In genomic region chr12:46150735-46151134, GRCh38 we compare ENCODE assay signal across 18 cellular contexts.
DNase-seq lines count a peak whose midpoint lies in the region; ATAC-seq and TF ChIP-seq lines count a peak whose summit lies in the region.
"Had no signal": no experiment of that assay in that cellular context is flagged by ENCODE, and none has a peak within 500 bp of the region (broad histone marks: within the 10 kb centered on the region; RNA-seq: fewer than 3 reads in every experiment).

No MANE protein-coding gene starts in this region.

- H3K27me3 ChIP-seq in SJCRH30: no peaks in the 10 kb centered on the region
- H3K27me3 ChIP-seq in neural progenitor cell: no peaks in the 10 kb centered on the region
- H3K27me3 ChIP-seq in stomach: no peaks in the 10 kb centered on the region

- H3K27ac ChIP-seq in C4-2B (peak overlapping the region; percentile 28; the same call in 1 of the 2 replicates), SJCRH30 (peak overlapping the region; percentile 18), neural progenitor cell (peak overlapping the region; percentile 38), stomach (no peak overlapping the region)

- no peak overlapping the region for H3K9ac ChIP-seq in neural progenitor cell

- H3K36me3 Mint-ChIP-seq in endothelial cell (ENCODE audit: low read depth, unreplicated experiment) (no peaks in the 10 kb centered on the region), neural progenitor cell (no peaks in the 10 kb centered on the region), T-cell (no peaks in the 10 kb centered on the region)
- H3K36me3 Mint-ChIP-seq: CD8-positive, alpha-beta T cell had no signal

- no peak for TF ChIP-seq POLR2A in stomach (IDR thresholded peaks at IDR 0.05)

- no peak for TF ChIP-seq EP300 in stomach (IDR thresholded peaks at IDR 0.05)

- H4K20me1 ChIP-seq in neural progenitor cell (ENCODE audit: low read depth): no peaks in the 10 kb centered on the region

- H3K4me1 ChIP-seq in SJCRH30: peaks cover 45% of the 10 kb centered on the region
- H3K4me1 ChIP-seq in neural progenitor cell: peaks cover 13% of the 10 kb centered on the region
- H3K4me1 ChIP-seq in stomach: peaks cover 0 to 18% (median 6%) of the 10 kb centered on the region in 4 donors

- H3K9me3 ChIP-seq in SJCRH30 (replicated peaks) (no peaks in the 10 kb centered on the region), neural progenitor cell (ENCODE audit: low read depth) (no peaks in the 10 kb centered on the region), stomach (no peaks in the 10 kb centered on the region)

- ATAC-seq in T-cell (replicated peaks in 1 of 4): no peak
- ATAC-seq: CD8-positive, alpha-beta T cell had no signal

- H2AFZ ChIP-seq in neural progenitor cell (replicated peaks): peak overlapping the region; percentile 40

- DNase-seq in SJCRH30 (peak; percentile 54 to 72), endothelial cell (ENCODE audit: low spot score) (no peak), neural progenitor cell (ENCODE audit: low spot score) (no peak), GOT3 (lab: John Stamatoyannopoulos, UW) (no peak), stomach (no peak), activated gamma-delta T cell treated with Interleukin-2 at 50 U/mL for 16 hours (no peak), T-cell (no peak)
- DNase-seq: CD8-positive, alpha-beta T cell; DND-41; GDM1; Karpas-422; MM.1S; NCI-H1105 treated with DMSO at 0.1 percent for 48 hours; NCI-H187 treated with DMSO at 0.1 percent for 48 hours; NCI-H2171; NCI-H510A; RPMI8226 had no signal

- H3K27me3 Mint-ChIP-seq in endothelial cell (ENCODE audit: unreplicated experiment) (no peaks in the 10 kb centered on the region), neural progenitor cell (ENCODE audit: insufficient read depth, low read depth) (no peaks in the 10 kb centered on the region), T-cell (peaks cover 8 to 16% of the 10 kb centered on the region in 2 donors)

- no peaks in the 10 kb centered on the region for H3F3A ChIP-seq in neural progenitor cell (ENCODE audit: low read depth)

- H3K4me3 Mint-ChIP-seq in endothelial cell (ENCODE audit: unreplicated experiment): no peak overlapping the region
- H3K4me3 Mint-ChIP-seq in neural progenitor cell: no peak overlapping the region
- H3K4me3 Mint-ChIP-seq in T-cell: no peak overlapping the region
- H3K4me3 Mint-ChIP-seq: CD8-positive, alpha-beta T cell had no signal

- no peak overlapping the region for H3K4me2 ChIP-seq in neural progenitor cell

- H3K4me3 ChIP-seq in SJCRH30 (no peak overlapping the region), neural progenitor cell (no peak overlapping the region), stomach (no peak overlapping the region)

- intact Hi-C loops in stomach (cut with DNase I; ENCODE audit: low total_unique reads): no loop called here

- 48 to 66% (median 56%) methylated on average over 3 of the region's 3 CpGs for WGBS in stomach, 5 donors

- H3K9me3 Mint-ChIP-seq in endothelial cell (ENCODE audit: unreplicated experiment): no peaks in the 10 kb centered on the region
- no peaks in the 10 kb centered on the region for H3K9me3 Mint-ChIP-seq in neural progenitor cell
- no peaks in the 10 kb centered on the region for H3K9me3 Mint-ChIP-seq in T-cell
- H3K9me3 Mint-ChIP-seq: CD8-positive, alpha-beta T cell had no signal

- CTCF ChIA-PET in T-cell (lab: Charles Lee): no interaction called here

- TF ChIP-seq CTCF in C4-2B (conservative IDR thresholded peaks at IDR 0.05) (no peak), endothelial cell (IDR thresholded peaks at IDR 0.05; ENCODE audit: unreplicated experiment) (no peak), neural progenitor cell (IDR thresholded peaks at IDR 0.05) (no peak), stomach (IDR thresholded peaks at IDR 0.05) (no peak)

- POLR2A ChIA-PET in T-cell (lab: Charles Lee): no interaction called here

- H3K79me2 ChIP-seq in neural progenitor cell (ENCODE audit: low read depth): no peaks in the 10 kb centered on the region

- peaks cover 24% of the 10 kb centered on the region for H3K4me1 Mint-ChIP-seq in endothelial cell (ENCODE audit: unreplicated experiment)
- peaks cover 14% of the 10 kb centered on the region for H3K4me1 Mint-ChIP-seq in neural progenitor cell
- peaks cover 0 to 4% (median 0%) of the 10 kb centered on the region in 3 donors for H3K4me1 Mint-ChIP-seq in T-cell

- H3K36me3 ChIP-seq in SJCRH30 (no peaks in the 10 kb centered on the region), neural progenitor cell (no peaks in the 10 kb centered on the region), stomach (no peaks in the 10 kb centered on the region)

- H3K27ac Mint-ChIP-seq in endothelial cell (ENCODE audit: unreplicated experiment) (peak overlapping the region; percentile 96), neural progenitor cell (no peak overlapping the region), T-cell (no peak overlapping the region)
- H3K27ac Mint-ChIP-seq: CD8-positive, alpha-beta T cell had no signal

Comparison
In these comparisons a context has a peak if more than half of its experiments do, and no peak if none do; other contexts are left out.
1. H3K27ac ChIP-seq: peak in C4-2B (single experiment), SJCRH30 (single experiment) and neural progenitor cell (single experiment); none in stomach (0 of 5).
2. DNase-seq: peak in SJCRH30 (2 of 2); none in endothelial cell (single experiment), neural progenitor cell (single experiment), GOT3 (single experiment), stomach (single experiment), activated gamma-delta T cell treated with Interleukin-2 at 50 U/mL for 16 hours (single experiment) and T-cell (0 of 34).